ENCODE assay signal across 1 cellular context in genomic region chr18:74200780-74201179, GRCh38.
TF ChIP-seq lines count a peak whose summit lies in the region.

No MANE protein-coding gene starts in this region.

TF ChIP-seq in H1, 55 proteins besides CTCF, POLR2A, EP300 and RAD21:
- TF ChIP-seq SIX5 (IDR thresholded peaks at IDR 0.05; ENCODE audit: low read depth, low read length) (no peak), PHF8 (conservative IDR thresholded peaks at IDR 0.05; ENCODE audit: low read depth, low read length) (no peak), FOSL1 (IDR thresholded peaks at IDR 0.05; ENCODE audit: insufficient read depth, low read depth, low read length) (no peak), HDAC6 (IDR thresholded peaks at IDR 0.05; ENCODE audit: low read depth, low read length) (no peak), KDM1A (IDR thresholded peaks at IDR 0.05; ENCODE audit: borderline replicate concordance, low read length) (no peak), ASH2L (IDR thresholded peaks at IDR 0.05; ENCODE audit: low read length) (no peak), BCL11A (IDR thresholded peaks at IDR 0.05; ENCODE audit: low read depth in 2 of 2, low read length in 2 of 2) (no peak), KDM4A (IDR thresholded peaks at IDR 0.05; ENCODE audit: low read depth, low read length, severe bottlenecking) (no peak), JUN (IDR thresholded peaks at IDR 0.05; ENCODE audit: low read depth, low read length) (no peak), TAF7 (optimal IDR thresholded peaks at IDR 0.05; ENCODE audit: borderline replicate concordance, low read depth, low read length) (no peak), RBBP5 (IDR thresholded peaks at IDR 0.05; ENCODE audit: borderline replicate concordance, low read depth, low read length) (no peak)
